Comparison of ENCODE assay signal across 20 cellular contexts in genomic region chr9:134088064-134088725, GRCh38.
"Had no signal": no experiment of that assay in that cellular context is flagged by ENCODE, and none has a peak within 500 bp of the region (broad histone marks: within the 10 kb centered on the region; RNA-seq: fewer than 3 reads in every experiment).

No MANE protein-coding gene starts in this region.

- H3K9me3 Mint-ChIP-seq: activated CD4-positive, alpha-beta T cell treated with anti-CD3 and anti-CD28 coated beads, Interleukin-2, amount 10 ng/mL, durations not matched to agents 24 days and 14 days; central memory CD8-positive, alpha-beta T cell had no signal

- H3K27me3 Mint-ChIP-seq: activated naive CD8-positive, alpha-beta T cell had no signal

- H3K27ac ChIP-seq: coronary artery, esophagus muscularis mucosa, pancreas, sigmoid colon, spleen, thoracic aorta had no signal

- H3K9me3 ChIP-seq: pancreas had no signal

- H3K4me3 Mint-ChIP-seq: activated CD4-positive, alpha-beta T cell treated with anti-CD3 and anti-CD28 coated beads, Interleukin-2, amount 10 ng/mL, durations not matched to agents 24 days and 14 days; activated CD8-positive, alpha-beta T cell treated with anti-CD3 and anti-CD28 coated beads, Interleukin-2, amount 10 ng/mL, durations not matched to agents 7 days and 5 days; activated naive CD8-positive, alpha-beta T cell; brain; central memory CD8-positive, alpha-beta T cell; nephron progenitor cell had no signal

- H3K4me1 ChIP-seq: esophagus muscularis mucosa, pancreas, sigmoid colon, spleen had no signal

- H3K27ac Mint-ChIP-seq: activated CD4-positive, alpha-beta T cell treated with anti-CD3 and anti-CD28 coated beads, Interleukin-2, amount 10 ng/mL, durations not matched to agents 24 days and 14 days; activated CD8-positive, alpha-beta T cell treated with anti-CD3 and anti-CD28 coated beads, Interleukin-2, amount 10 ng/mL, durations not matched to agents 7 days and 5 days; activated naive CD8-positive, alpha-beta T cell; brain; nephron progenitor cell had no signal

- H3K27me3 ChIP-seq: pancreas had no signal

- DNase-seq: activated CD4-positive, alpha-beta T cell treated with anti-CD3 and anti-CD28 coated beads, Interleukin-2, amount 10 ng/mL, durations not matched to agents 24 days and 14 days; activated CD4-positive, CD25-positive, alpha-beta regulatory T cell; activated CD8-positive, alpha-beta memory T cell treated with anti-CD3 and anti-CD28 coated beads, Interleukin-2, amount 50 U/mL, for 4 hours; activated CD8-positive, alpha-beta T cell treated with anti-CD3 and anti-CD28 coated beads, Interleukin-2, amount 10 ng/mL, durations not matched to agents 7 days and 5 days; activated gamma-delta T cell; activated T-cell treated with anti-CD3 and anti-CD28 coated beads, Interleukin-2, amount 50 U/mL, for 48 hours; amygdala; glutamatergic neuron; hypothalamus; kidney glomerular epithelial cell; nephron progenitor cell; pancreas; sigmoid colon; spleen had no signal

- ATAC-seq: activated CD8-positive, alpha-beta T cell treated with anti-CD3 and anti-CD28 coated beads, Interleukin-2, amount 10 ng/mL, durations not matched to agents 7 days and 5 days; pancreas had no signal

- H3K36me3 Mint-ChIP-seq: activated naive CD8-positive, alpha-beta T cell; brain had no signal

- H3K4me3 ChIP-seq: coronary artery, esophagus muscularis mucosa, pancreas, sigmoid colon, spleen, thoracic aorta had no signal

- H3K36me3 ChIP-seq: esophagus muscularis mucosa, pancreas, sigmoid colon, spleen, thoracic aorta had no signal

- H3K4me1 Mint-ChIP-seq: activated CD4-positive, alpha-beta T cell treated with anti-CD3 and anti-CD28 coated beads, Interleukin-2, amount 10 ng/mL, durations not matched to agents 24 days and 14 days; brain; central memory CD8-positive, alpha-beta T cell; nephron progenitor cell had no signal
